ENCODE assay signal across 1 cellular context in genomic region chr17:65137076-65137935, GRCh38.
TF ChIP-seq lines count a peak whose summit lies in the region.

RGS9 (plus strand) TSS chr17:65137370; CDS start chr17:65137541, 171 bp downstream.

TF ChIP-seq in K562, 482 proteins besides CTCF, POLR2A, EP300 and RAD21 (continued from another document and continues in another):
- TF ChIP-seq MYC (IDR thresholded peaks at IDR 0.05; ENCODE audit: low read depth, low read length) (peak; percentile 51; the same call in 1 of the 2 replicates), MYC (CRISPR knock-in tag; IDR thresholded peaks at IDR 0.05; ENCODE audit: borderline replicate concordance, low read depth) (no peak), HNRNPLL (IDR thresholded peaks at IDR 0.05; ENCODE audit: low read depth, low read length, poor library complexity, severe bottlenecking) (no peak), SETDB1 (IDR thresholded peaks at IDR 0.05; ENCODE audit: low read length) (no peak), ZNF431 (CRISPR knock-in tag; IDR thresholded peaks at IDR 0.05) (no peak), MECOM (CRISPR knock-in tag; IDR thresholded peaks at IDR 0.05) (no peak), NFATC3 (IDR thresholded peaks at IDR 0.05) (no peak), FOSL1 (tag; conservative IDR thresholded peaks at IDR 0.05) (no peak), CBX8 (IDR thresholded peaks at IDR 0.05; ENCODE audit: borderline replicate concordance, extremely low read depth, low read depth, low read length, poor library complexity, severe bottlenecking) (no peak), TEAD1 (CRISPR knock-in tag; IDR thresholded peaks at IDR 0.05) (peak in 1 of 2 experiments; percentile 57; a peak in 2 of 4 replicates), RHOXF2B (CRISPR knock-in tag; conservative IDR thresholded peaks at IDR 0.05) (no peak), ZNF589 (CRISPR knock-in tag; IDR thresholded peaks at IDR 0.05; ENCODE audit: low read depth) (no peak), IRF2 (CRISPR knock-in tag; IDR thresholded peaks at IDR 0.05) (no peak), NFE2 (IDR thresholded peaks at IDR 0.05; ENCODE audit: low read depth) (no peak), PHB2 (IDR thresholded peaks at IDR 0.05; ENCODE audit: low read depth) (no peak), MCM2 (IDR thresholded peaks at IDR 0.05; ENCODE audit: low read depth) (peak; percentile 64; the same call in 1 of the 2 replicates), ZNF707 (CRISPR knock-in tag; conservative IDR thresholded peaks at IDR 0.05) (no peak), ZNF717 (CRISPR knock-in tag; IDR thresholded peaks at IDR 0.05) (no peak), GTF2F1 (IDR thresholded peaks at IDR 0.05; ENCODE audit: low read depth, low read length) (no peak), HSF4 (CRISPR knock-in tag; IDR thresholded peaks at IDR 0.05; ENCODE audit: borderline replicate concordance) (no peak), ZBTB34 (CRISPR knock-in tag; IDR thresholded peaks at IDR 0.05) (no peak), ZKSCAN1 (IDR thresholded peaks at IDR 0.05; ENCODE audit: low read depth, low read length) (0 out of 2 replicates have a peak, but pooled peaks have one; percentile 30), AFF4 (CRISPR knock-in tag; IDR thresholded peaks at IDR 0.05) (no peak), ZNF277 (CRISPR knock-in tag; IDR thresholded peaks at IDR 0.05; ENCODE audit: borderline replicate concordance) (no peak), NFIC (IDR thresholded peaks at IDR 0.05) (peak; percentile 22), FOXA1 (IDR thresholded peaks at IDR 0.05; ENCODE audit: borderline replicate concordance) (no peak), CCNT2 (IDR thresholded peaks at IDR 0.05; ENCODE audit: borderline replicate concordance, extremely low read depth, insufficient read length, low read depth, low read length) (peak; percentile 69), BMI1 (IDR thresholded peaks at IDR 0.05; ENCODE audit: low read length) (no peak), KAT2B (IDR thresholded peaks at IDR 0.05; ENCODE audit: low read depth, low read length) (no peak), LCOR (CRISPR knock-in tag; IDR thresholded peaks at IDR 0.05) (0 out of 2 replicates have a peak, but pooled peaks have one; percentile 21), DPF2 (IDR thresholded peaks at IDR 0.05) (no peak), IRF1 (CRISPR knock-in tag; IDR thresholded peaks at IDR 0.05; ENCODE audit: borderline replicate concordance) (no peak), SMARCA5 (IDR thresholded peaks at IDR 0.05) (no peak), DIDO1 (tag; IDR thresholded peaks at IDR 0.05; ENCODE audit: low read depth) (no peak), SREBF1 (IDR thresholded peaks at IDR 0.05; ENCODE audit: borderline replicate concordance, low read depth, low read length) (no peak), SREBF2 (CRISPR knock-in tag; IDR thresholded peaks at IDR 0.05) (no peak), U2AF2 (optimal IDR thresholded peaks at IDR 0.05; ENCODE audit: low read depth, low read length) (no peak), ZC3H4 (CRISPR knock-in tag; IDR thresholded peaks at IDR 0.05; ENCODE audit: borderline replicate concordance) (no peak), KHSRP (IDR thresholded peaks at IDR 0.05) (no peak), NCOA6 (IDR thresholded peaks at IDR 0.05) (no peak), E2F6 (IDR thresholded peaks at IDR 0.05; ENCODE audit: borderline replicate concordance in 1 of 2, extremely low read depth in 1 of 2, insufficient read depth in 1 of 2, insufficient read length in 1 of 2, low read depth in 1 of 2, low read length in 1 of 2, poor library complexity in 1 of 2, severe bottlenecking in 1 of 2) (peak in 1 of 2 experiments; percentile 42), NELFE (IDR thresholded peaks at IDR 0.05; ENCODE audit: insufficient read depth, insufficient read length) (no peak), POLR3G (IDR thresholded peaks at IDR 0.05; ENCODE audit: extremely low read depth, insufficient read length, insufficient replicate concordance) (no peak), ZFP36 (IDR thresholded peaks at IDR 0.05; ENCODE audit: low read depth, low read length, partially characterized antibody) (peak; percentile 28), TRIM28 (IDR thresholded peaks at IDR 0.05) (no peak), ZNF140 (CRISPR knock-in tag; IDR thresholded peaks at IDR 0.05) (no peak), ZNF695 (CRISPR knock-in tag; IDR thresholded peaks at IDR 0.05) (no peak), HMG20A (CRISPR knock-in tag; conservative IDR thresholded peaks at IDR 0.05) (no peak)
- TF ChIP-seq, protein P1, sequence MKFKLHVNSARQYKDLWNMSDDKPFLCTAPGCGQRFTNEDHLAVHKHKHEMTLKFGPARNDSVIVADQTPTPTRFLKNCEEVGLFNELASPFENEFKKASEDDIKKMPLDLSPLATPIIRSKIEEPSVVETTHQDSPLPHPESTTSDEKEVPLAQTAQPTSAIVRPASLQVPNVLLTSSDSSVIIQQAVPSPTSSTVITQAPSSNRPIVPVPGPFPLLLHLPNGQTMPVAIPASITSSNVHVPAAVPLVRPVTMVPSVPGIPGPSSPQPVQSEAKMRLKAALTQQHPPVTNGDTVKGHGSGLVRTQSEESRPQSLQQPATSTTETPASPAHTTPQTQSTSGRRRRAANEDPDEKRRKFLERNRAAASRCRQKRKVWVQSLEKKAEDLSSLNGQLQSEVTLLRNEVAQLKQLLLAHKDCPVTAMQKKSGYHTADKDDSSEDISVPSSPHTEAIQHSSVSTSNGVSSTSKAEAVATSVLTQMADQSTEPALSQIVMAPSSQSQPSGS (CRISPR knock-in tag; IDR thresholded peaks at IDR 0.05) = no peak
- TF ChIP-seq, protein P2, sequence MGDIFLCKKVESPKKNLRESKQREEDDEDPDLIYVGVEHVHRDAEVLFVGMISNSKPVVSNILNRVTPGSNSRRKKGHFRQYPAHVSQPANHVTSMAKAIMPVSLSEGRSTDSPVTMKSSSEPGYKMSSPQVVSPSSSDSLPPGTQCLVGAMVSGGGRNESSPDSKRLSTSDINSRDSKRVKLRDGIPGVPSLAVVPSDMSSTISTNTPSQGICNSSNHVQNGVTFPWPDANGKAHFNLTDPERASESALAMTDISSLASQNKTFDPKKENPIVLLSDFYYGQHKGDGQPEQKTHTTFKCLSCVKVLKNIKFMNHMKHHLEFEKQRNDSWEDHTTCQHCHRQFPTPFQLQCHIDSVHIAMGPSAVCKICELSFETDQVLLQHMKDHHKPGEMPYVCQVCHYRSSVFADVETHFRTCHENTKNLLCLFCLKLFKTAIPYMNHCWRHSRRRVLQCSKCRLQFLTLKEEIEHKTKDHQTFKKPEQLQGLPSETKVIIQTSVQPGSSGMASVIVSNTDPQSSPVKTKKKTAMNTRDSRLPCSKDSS (IDR thresholded peaks at IDR 0.05; ENCODE audit: low read depth, partially characterized antibody) = no peak
- TF ChIP-seq, protein P3, sequence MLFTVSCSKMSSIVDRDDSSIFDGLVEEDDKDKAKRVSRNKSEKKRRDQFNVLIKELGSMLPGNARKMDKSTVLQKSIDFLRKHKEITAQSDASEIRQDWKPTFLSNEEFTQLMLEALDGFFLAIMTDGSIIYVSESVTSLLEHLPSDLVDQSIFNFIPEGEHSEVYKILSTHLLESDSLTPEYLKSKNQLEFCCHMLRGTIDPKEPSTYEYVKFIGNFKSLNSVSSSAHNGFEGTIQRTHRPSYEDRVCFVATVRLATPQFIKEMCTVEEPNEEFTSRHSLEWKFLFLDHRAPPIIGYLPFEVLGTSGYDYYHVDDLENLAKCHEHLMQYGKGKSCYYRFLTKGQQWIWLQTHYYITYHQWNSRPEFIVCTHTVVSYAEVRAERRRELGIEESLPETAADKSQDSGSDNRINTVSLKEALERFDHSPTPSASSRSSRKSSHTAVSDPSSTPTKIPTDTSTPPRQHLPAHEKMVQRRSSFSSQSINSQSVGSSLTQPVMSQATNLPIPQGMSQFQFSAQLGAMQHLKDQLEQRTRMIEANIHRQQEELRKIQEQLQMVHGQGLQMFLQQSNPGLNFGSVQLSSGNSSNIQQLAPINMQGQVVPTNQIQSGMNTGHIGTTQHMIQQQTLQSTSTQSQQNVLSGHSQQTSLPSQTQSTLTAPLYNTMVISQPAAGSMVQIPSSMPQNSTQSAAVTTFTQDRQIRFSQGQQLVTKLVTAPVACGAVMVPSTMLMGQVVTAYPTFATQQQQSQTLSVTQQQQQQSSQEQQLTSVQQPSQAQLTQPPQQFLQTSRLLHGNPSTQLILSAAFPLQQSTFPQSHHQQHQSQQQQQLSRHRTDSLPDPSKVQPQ (CRISPR knock-in tag; IDR thresholded peaks at IDR 0.05; ENCODE audit: borderline replicate concordance) = no peak
- TF ChIP-seq, protein P4, sequence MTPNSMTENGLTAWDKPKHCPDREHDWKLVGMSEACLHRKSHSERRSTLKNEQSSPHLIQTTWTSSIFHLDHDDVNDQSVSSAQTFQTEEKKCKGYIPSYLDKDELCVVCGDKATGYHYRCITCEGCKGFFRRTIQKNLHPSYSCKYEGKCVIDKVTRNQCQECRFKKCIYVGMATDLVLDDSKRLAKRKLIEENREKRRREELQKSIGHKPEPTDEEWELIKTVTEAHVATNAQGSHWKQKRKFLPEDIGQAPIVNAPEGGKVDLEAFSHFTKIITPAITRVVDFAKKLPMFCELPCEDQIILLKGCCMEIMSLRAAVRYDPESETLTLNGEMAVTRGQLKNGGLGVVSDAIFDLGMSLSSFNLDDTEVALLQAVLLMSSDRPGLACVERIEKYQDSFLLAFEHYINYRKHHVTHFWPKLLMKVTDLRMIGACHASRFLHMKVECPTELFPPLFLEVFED (CRISPR knock-in tag; conservative IDR thresholded peaks at IDR 0.05) = no peak
